In genomic region chr9:70000481-70000880, GRCh38 we compare ENCODE assay signal across 18 cellular contexts.
A peak's percentile ranks its signal among the peaks of the same experiment; 100 is the strongest.
DNase-seq lines count a peak whose midpoint lies in the region; ATAC-seq, FAIRE-seq and TF ChIP-seq lines count a peak whose summit lies in the region.
"Had no signal": no experiment of that assay in that cellular context is flagged by ENCODE, and none has a peak within 500 bp of the region (broad histone marks: within the 10 kb centered on the region; RNA-seq: fewer than 3 reads in every experiment).

No MANE protein-coding gene starts in this region.

- ATAC-seq in GM18498 (IDR thresholded peaks at IDR 0.05; ENCODE audit: unreplicated experiment) = no peak
- ATAC-seq: CD8-positive, alpha-beta T cell; GM12878 had no signal

- TF ChIP-seq POLR2A in H54 (IDR thresholded peaks at IDR 0.05; ENCODE audit: low read depth, low read length) = no peak

- no peak for DNase-seq in H54 (ENCODE audit: insufficient read length, low spot score)
- DNase-seq in amniotic epithelial cell (ENCODE audit: low read depth) = peak; percentile 86
- no peak for DNase-seq in AML-193 (lab: John Stamatoyannopoulos, UW)
- DNase-seq in EL = no peak
- DNase-seq: 8988T; ACHN; Caco-2; Calu3; CD4-positive, alpha-beta T cell; CD8-positive, alpha-beta T cell; DMS79 treated with DMSO at 0.1 percent for 48 hours; GDM1 had no signal

- peak; percentile 55 for FAIRE-seq in H54 (lab: Jason Lieb, UNC)
- FAIRE-seq: A204.1, D721Med, GM12878, GM12892, GM19239 had no signal
